ENCODE assay signal across 11 cellular contexts in the genomic region with DNA sequence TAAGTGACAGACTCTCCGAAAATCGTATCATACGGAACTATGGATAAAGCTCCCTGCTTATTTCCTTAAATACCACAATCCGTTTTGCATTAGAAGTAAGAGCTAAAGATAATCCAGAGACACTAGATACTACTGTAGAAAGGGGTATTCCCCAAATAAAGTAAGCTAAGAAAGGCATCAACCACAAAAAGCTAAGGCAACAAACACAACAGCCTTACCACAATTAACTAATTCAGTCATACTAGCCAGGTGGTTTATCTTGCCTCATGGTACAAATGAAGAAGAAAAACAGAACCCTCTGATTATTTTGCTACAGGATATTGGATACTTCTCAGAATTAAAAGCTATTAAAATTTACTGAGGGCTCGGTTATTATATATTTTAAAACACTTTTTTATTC. TPM values are rescaled to one million over a fixed set of nuclear protein-coding genes. Genes with fewer than 3 reads are reported as not detected.
DNase-seq lines count a peak whose midpoint lies in the region; ATAC-seq and FAIRE-seq lines count a peak whose summit lies in the region.
"Had no signal": no experiment of that assay in that cellular context is flagged by ENCODE, and none has a peak within 500 bp of the region (broad histone marks: within the 10 kb centered on the region; RNA-seq: fewer than 3 reads in every experiment).

No MANE protein-coding gene starts in this region.

- CTCF ChIA-PET in activated CD4-positive, alpha-beta T cell treated with anti-CD3 and anti-CD28 coated beads for 36 hours (lab: Charles Lee), result interaction anchor here (0.5 to 1.2 kb wide), 5 partner anchors 15 to 344 kb away, joined by 3 to 5 read pairs (median 3); no protein-coding TSS in a partner anchor

- H3K4me1 Mint-ChIP-seq in activated CD4-positive, alpha-beta T cell treated with anti-CD3 and anti-CD28 coated beads for 36 hours, result peaks cover 80% of the 10 kb centered on the region
- H3K4me1 Mint-ChIP-seq in natural killer cell treated with Interleukin-12 subunit alpha and Interleukin-12 subunit beta and Interleukin-15 and Interleukin-18, amount 100 ng/mL, for 72 hours (ENCODE audit: low read depth in 2 of 2), result peaks cover 60 to 76% of the 10 kb centered on the region in 2 donors

- H3K9me3 Mint-ChIP-seq in activated CD4-positive, alpha-beta T cell treated with anti-CD3 and anti-CD28 coated beads for 36 hours (ENCODE audit: low read depth), result no peaks in the 10 kb centered on the region
- no peaks in the 10 kb centered on the region for H3K9me3 Mint-ChIP-seq in natural killer cell treated with Interleukin-12 subunit alpha and Interleukin-12 subunit beta and Interleukin-15 and Interleukin-18, amount 100 ng/mL, for 72 hours
- H3K9me3 Mint-ChIP-seq: activated CD4-positive, alpha-beta memory T cell treated with anti-CD3 and anti-CD28 coated beads for 36 hours had no signal

- POLR2A ChIA-PET in activated CD4-positive, alpha-beta T cell treated with anti-CD3 and anti-CD28 coated beads for 36 hours (lab: Charles Lee), result interaction anchor here (1.2 kb wide), 1 partner anchor 36 kb away, joined by 4 read pairs; no protein-coding TSS in a partner anchor

- no peak overlapping the region for H3K27ac Mint-ChIP-seq in activated CD4-positive, alpha-beta T cell treated with anti-CD3 and anti-CD28 coated beads for 36 hours
- H3K27ac Mint-ChIP-seq in natural killer cell treated with Interleukin-12 subunit alpha and Interleukin-12 subunit beta and Interleukin-15 and Interleukin-18, amount 100 ng/mL, for 72 hours, result peak overlapping the region in 1 of 2 donors; percentile 55
- H3K27ac Mint-ChIP-seq: activated CD4-positive, alpha-beta memory T cell treated with anti-CD3 and anti-CD28 coated beads for 36 hours had no signal

- no peak for FAIRE-seq in RCC 7860 (lab: Jason Lieb, UNC)

- intact Hi-C loops in activated CD4-positive, alpha-beta T cell treated with anti-CD3 and anti-CD28 coated beads for 36 hours (cut with DNase I, micrococcal nuclease), result loop anchor here (5.0 to 10.0 kb wide), 3 partner anchors 130 to 270 kb away; a partner anchor contains a TSS
- intact Hi-C loops in posterior cingulate gyrus (cut with DNase I), result no loop called here

- no peak overlapping the region for H3K4me3 Mint-ChIP-seq in activated CD4-positive, alpha-beta T cell treated with anti-CD3 and anti-CD28 coated beads for 36 hours
- H3K4me3 Mint-ChIP-seq in natural killer cell treated with Interleukin-12 subunit alpha and Interleukin-12 subunit beta and Interleukin-15 and Interleukin-18, amount 100 ng/mL, for 72 hours, result peak overlapping the region; percentile 54
- H3K4me3 Mint-ChIP-seq: activated CD4-positive, alpha-beta memory T cell treated with anti-CD3 and anti-CD28 coated beads for 36 hours had no signal

- no peaks in the 10 kb centered on the region for H3K27me3 Mint-ChIP-seq in activated CD4-positive, alpha-beta T cell treated with anti-CD3 and anti-CD28 coated beads for 36 hours
- no peaks in the 10 kb centered on the region for H3K27me3 Mint-ChIP-seq in natural killer cell treated with Interleukin-12 subunit alpha and Interleukin-12 subunit beta and Interleukin-15 and Interleukin-18, amount 100 ng/mL, for 72 hours
- H3K27me3 Mint-ChIP-seq: activated CD4-positive, alpha-beta memory T cell treated with anti-CD3 and anti-CD28 coated beads for 36 hours had no signal

- H3K36me3 Mint-ChIP-seq in activated CD4-positive, alpha-beta T cell treated with anti-CD3 and anti-CD28 coated beads for 36 hours (ENCODE audit: low read depth), result no peaks in the 10 kb centered on the region
- H3K36me3 Mint-ChIP-seq in natural killer cell treated with Interleukin-12 subunit alpha and Interleukin-12 subunit beta and Interleukin-15 and Interleukin-18, amount 100 ng/mL, for 72 hours, result no peaks in the 10 kb centered on the region
- H3K36me3 Mint-ChIP-seq: activated CD4-positive, alpha-beta memory T cell treated with anti-CD3 and anti-CD28 coated beads for 36 hours had no signal

- no peak for DNase-seq in activated CD4-positive, alpha-beta T cell treated with anti-CD3 and anti-CD28 coated beads for 36 hours
- DNase-seq in activated CD4-positive, alpha-beta T cell treated with anti-CD3 and anti-CD28 coated beads, Interleukin-2, amount 50 U/mL, for 1 hour, result no peak
- no peak for DNase-seq in natural killer cell treated with Interleukin-12 subunit alpha and Interleukin-12 subunit beta and Interleukin-15 and Interleukin-18, amount 100 ng/mL, for 72 hours (ENCODE audit: low spot score)
- DNase-seq in RCC 7860 (ENCODE audit: low spot score), result no peak
- no peak for DNase-seq in NCI-H2171 (lab: John Stamatoyannopoulos, UW)
- no peak for DNase-seq in posterior cingulate gyrus
- DNase-seq: ACHN; activated CD4-positive, alpha-beta memory T cell treated with anti-CD3 and anti-CD28 coated beads for 36 hours; stimulated activated CD4-positive, alpha-beta T cell treated with anti-CD3 and anti-CD28 coated beads, Interleukin-15, amount 100 ng/mL, for 24 hours had no signal

- ATAC-seq in activated CD4-positive, alpha-beta T cell treated with anti-CD3 and anti-CD28 coated beads for 36 hours, result peak; percentile 62
- ATAC-seq in GM21825 (IDR thresholded peaks at IDR 0.05; ENCODE audit: unreplicated experiment), result peak; percentile 77
- peak; percentile 71 for ATAC-seq in HG03521 (IDR thresholded peaks at IDR 0.05; ENCODE audit: unreplicated experiment)
- peak; percentile 86 to 89 for ATAC-seq in natural killer cell treated with Interleukin-12 subunit alpha and Interleukin-12 subunit beta and Interleukin-15 and Interleukin-18, amount 100 ng/mL, for 72 hours

RNA-seq across cellular contexts. Expression of a gene that starts 14.1 kb away (rescaled TPM):
- 10 to 100 TPM; 12.0 to 12.4 TPM for total RNA-seq in activated CD4-positive, alpha-beta T cell treated with anti-CD3 and anti-CD28 coated beads for 36 hours
- total RNA-seq in natural killer cell treated with Interleukin-12 subunit alpha and Interleukin-12 subunit beta and Interleukin-15 and Interleukin-18, amount 100 ng/mL, for 72 hours, result 10 to 100 TPM; 13.1 to 26.3 TPM

RNA-seq across cellular contexts. Expression of a gene that starts 14.3 kb away (rescaled TPM):
- total RNA-seq in activated CD4-positive, alpha-beta T cell treated with anti-CD3 and anti-CD28 coated beads for 36 hours, result 10 to 100 TPM; 14.1 to 19.3 TPM
- 10 to 100 TPM; 22.1 to 32.8 TPM for total RNA-seq in natural killer cell treated with Interleukin-12 subunit alpha and Interleukin-12 subunit beta and Interleukin-15 and Interleukin-18, amount 100 ng/mL, for 72 hours
